Comparison of ENCODE assay signal across 1 cellular context in the genomic region with DNA sequence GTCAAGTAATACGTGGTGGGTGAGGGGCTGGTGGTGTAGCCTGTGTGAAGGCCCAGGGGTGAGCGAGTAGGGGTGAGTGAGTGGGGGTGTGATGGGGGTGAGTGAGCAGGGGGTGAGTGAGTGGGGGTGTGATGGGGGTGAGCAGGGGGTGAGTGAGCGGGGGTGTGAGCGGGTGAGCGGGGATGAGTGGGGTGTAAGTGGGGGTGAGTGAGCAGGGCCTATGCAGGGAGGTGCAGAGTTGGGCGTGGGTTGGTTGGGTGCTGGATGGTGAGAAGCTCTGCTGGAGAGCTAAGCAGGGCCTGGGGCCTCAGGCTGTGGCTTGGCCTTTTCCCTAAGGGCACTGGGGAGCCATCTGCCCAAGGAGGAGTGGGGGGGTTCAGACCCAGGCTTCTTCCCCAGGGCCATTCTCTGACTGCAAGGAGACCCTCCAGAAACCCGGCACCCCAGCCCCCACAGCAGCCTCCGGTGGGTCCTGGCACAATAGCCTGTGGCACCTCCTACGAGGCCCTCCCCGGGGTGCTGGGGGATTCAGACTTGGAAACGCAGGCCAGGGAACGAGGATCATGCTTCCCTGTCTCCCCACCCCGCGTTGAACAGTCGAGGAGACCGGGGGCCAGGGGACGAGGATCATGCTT.
TF ChIP-seq lines count a peak whose summit lies in the region.

No MANE protein-coding gene starts in this region.

TF ChIP-seq in IMR-90, 13 proteins besides CTCF, POLR2A, EP300 and RAD21:
- no peak for TF ChIP-seq BHLHE40 (IDR thresholded peaks at IDR 0.05; ENCODE audit: low read depth, low read length)
- TF ChIP-seq MAFK (IDR thresholded peaks at IDR 0.05; ENCODE audit: low read depth, low read length) = no peak
- no peak for TF ChIP-seq RCOR1 (IDR thresholded peaks at IDR 0.05; ENCODE audit: insufficient replicate concordance, low read length)
- no peak for TF ChIP-seq MAZ (IDR thresholded peaks at IDR 0.05; ENCODE audit: borderline replicate concordance, low read depth, low read length)
- no peak for TF ChIP-seq ELK1 (IDR thresholded peaks at IDR 0.05; ENCODE audit: borderline replicate concordance, low read depth, low read length)
- no peak for TF ChIP-seq RFX5 (IDR thresholded peaks at IDR 0.05; ENCODE audit: low read depth, low read length)
- no peak for TF ChIP-seq CHD1 (IDR thresholded peaks at IDR 0.05; ENCODE audit: low read depth, low read length)
- TF ChIP-seq CEBPB (IDR thresholded peaks at IDR 0.05; ENCODE audit: low read depth, low read length) = no peak
- TF ChIP-seq MXI1 (IDR thresholded peaks at IDR 0.05; ENCODE audit: borderline replicate concordance, low read depth, low read length) = no peak
- no peak for TF ChIP-seq NFE2L2 (IDR thresholded peaks at IDR 0.05; ENCODE audit: low read depth, low read length)
- no peak for TF ChIP-seq USF2 (IDR thresholded peaks at IDR 0.05; ENCODE audit: low read depth, low read length)
- no peak for TF ChIP-seq SMC3 (IDR thresholded peaks at IDR 0.05; ENCODE audit: low read depth, low read length)
- no peak for TF ChIP-seq FOS (IDR thresholded peaks at IDR 0.05; ENCODE audit: low read depth, low read length)
